In the genomic region with DNA sequence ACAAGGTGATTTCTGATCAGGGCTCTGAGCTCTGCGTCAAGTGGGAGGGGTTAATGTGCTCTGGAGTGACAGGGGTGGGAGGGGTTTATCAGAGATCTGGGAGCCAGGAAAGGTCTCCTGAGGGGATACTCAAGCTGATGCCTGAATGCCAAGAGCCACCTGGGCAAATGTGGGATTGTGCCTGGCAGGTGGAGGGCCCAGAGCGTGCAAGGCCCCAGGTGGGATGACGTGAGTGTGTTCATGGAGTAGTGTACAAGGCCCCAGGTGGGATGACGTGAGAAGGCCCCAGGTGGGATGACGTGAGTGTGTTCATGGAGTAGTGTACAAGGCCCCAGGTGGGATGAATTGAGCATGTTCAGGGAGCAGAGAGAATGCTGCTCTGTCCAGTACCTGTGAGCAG, we compare ENCODE assay signal across 21 cellular contexts.
DNase-seq lines count a peak whose midpoint lies in the region; TF ChIP-seq lines count a peak whose summit lies in the region.
"Had no signal": no experiment of that assay in that cellular context is flagged by ENCODE, and none has a peak within 500 bp of the region (broad histone marks: within the 10 kb centered on the region; RNA-seq: fewer than 3 reads in every experiment).

No MANE protein-coding gene starts in this region.

- intact Hi-C loops in transverse colon (cut with DNase I; ENCODE audit: low total_unique reads): no loop called here

- no peaks in the 10 kb centered on the region for H3K79me2 ChIP-seq in osteoblast (ENCODE audit: insufficient read depth, low read length)

- no peaks in the 10 kb centered on the region for H3K27me3 ChIP-seq in osteoblast (ENCODE audit: insufficient read depth, low read length)
- H3K27me3 ChIP-seq in suprapubic skin: no peaks in the 10 kb centered on the region
- no peaks in the 10 kb centered on the region for H3K27me3 ChIP-seq in transverse colon

- H2AFZ ChIP-seq in osteoblast (ENCODE audit: low read length): no peak overlapping the region
- H2AFZ ChIP-seq: GM23248 had no signal

- in situ Hi-C loops in transverse colon (cut with MboI; ENCODE audit: low pct_ligation_motif_present in 1 of 4, low pct_unique_long_range_greater_than_20kb in 1 of 4, low sequenced_read_pairs in 3 of 4): no loop called here

- H4K20me1 ChIP-seq in osteoblast (ENCODE audit: insufficient read depth, low read length): no peaks in the 10 kb centered on the region

- TF ChIP-seq CTCF in osteoblast (IDR thresholded peaks at IDR 0.05; ENCODE audit: extremely low read depth, low read depth, low read length): no peak
- TF ChIP-seq CTCF in suprapubic skin (IDR thresholded peaks at IDR 0.05): no peak
- no peak for TF ChIP-seq CTCF in transverse colon (IDR thresholded peaks at IDR 0.05)

- H3K36me3 ChIP-seq in osteoblast (ENCODE audit: insufficient read depth, low read length): no peaks in the 10 kb centered on the region
- no peaks in the 10 kb centered on the region for H3K36me3 ChIP-seq in suprapubic skin
- H3K36me3 ChIP-seq in transverse colon: no peaks in the 10 kb centered on the region

- H3K4me3 ChIP-seq in osteoblast (ENCODE audit: insufficient read depth, low read length): no peak overlapping the region
- H3K4me3 ChIP-seq in suprapubic skin: no peak overlapping the region
- no peak overlapping the region for H3K4me3 ChIP-seq in transverse colon
- H3K4me3 ChIP-seq: GM23248, K562, SK-N-MC had no signal

- no peak overlapping the region for H3K4me2 ChIP-seq in osteoblast (ENCODE audit: insufficient read depth, low read length)

- 99% methylated on average over 5 of the region's 5 CpGs for WGBS in suprapubic skin
- WGBS in transverse colon (ENCODE audit: low coverage in 1 of 2), 2 donors: 87 to 93% methylated on average over 4 to 5 of the region's 5 CpGs

- no peak for TF ChIP-seq POLR2A in suprapubic skin (IDR thresholded peaks at IDR 0.05)
- TF ChIP-seq POLR2A in transverse colon (IDR thresholded peaks at IDR 0.05): no peak

- H3K4me1 ChIP-seq in osteoblast (ENCODE audit: insufficient read depth, low read length) (no peaks in the 10 kb centered on the region), suprapubic skin (no peaks in the 10 kb centered on the region), transverse colon (no peaks in the 10 kb centered on the region)

- DNase-seq in DMS79 treated with DMSO at 0.1 percent for 48 hours (lab: John Stamatoyannopoulos, UW): peak; percentile 14
- no peak for DNase-seq in DMS79 (lab: John Stamatoyannopoulos, UW)
- DNase-seq in NCI-H1092 treated with DMSO at 0.1 percent for 48 hours (lab: John Stamatoyannopoulos, UW): peak; percentile 39
- DNase-seq in NCI-H345 (lab: John Stamatoyannopoulos, UW): peak; percentile 98
- DNase-seq in osteoblast (ENCODE audit: insufficient read length, low spot score, missing footprints): peak; percentile 31
- no peak for DNase-seq in GM19240 (ENCODE audit: insufficient read length, low spot score)
- DNase-seq in suprapubic skin (ENCODE audit: low spot score in 2 of 2): no peak
- DNase-seq in transverse colon: no peak
- DNase-seq: CD4-positive, CD25-positive, alpha-beta regulatory T cell; COR-L47; DMS 273 treated with DMSO at 0.1 percent for 48 hours; GDM1; GM23248; HCEC 1CT; NCI-H2081; NCI-H446 treated with DMSO at 0.1 percent for 48 hours; OCI-M1; SHP77 had no signal

- H3K27ac ChIP-seq in osteoblast (ENCODE audit: low read depth, low read length) (no peak overlapping the region), suprapubic skin (no peak overlapping the region), transverse colon (no peak overlapping the region)
- H3K27ac ChIP-seq: 22Rv1, GM23248, SK-N-MC had no signal

- H3K9me3 ChIP-seq in osteoblast (ENCODE audit: low read depth, low read length): no peaks in the 10 kb centered on the region
- peaks cover 15% of the 10 kb centered on the region for H3K9me3 ChIP-seq in suprapubic skin
- H3K9me3 ChIP-seq in transverse colon: peaks cover 10 to 14% of the 10 kb centered on the region in 2 donors

- no peak for TF ChIP-seq EP300 in suprapubic skin (IDR thresholded peaks at IDR 0.05)
- no peak for TF ChIP-seq EP300 in transverse colon (IDR thresholded peaks at IDR 0.05; ENCODE audit: low read depth)

Comparison
In these comparisons a context has a peak if more than half of its experiments do, and no peak if none do; other contexts are left out.
1. DNase-seq: peak in DMS79 treated with DMSO at 0.1 percent for 48 hours (single experiment), NCI-H1092 treated with DMSO at 0.1 percent for 48 hours (single experiment), NCI-H345 (single experiment) and osteoblast (single experiment); none in DMS79 (single experiment), GM19240 (single experiment), suprapubic skin (0 of 2) and transverse colon (single experiment).